Comparison of ENCODE assay signal across 8 cellular contexts in genomic region chr12:114625294-114625851, GRCh38. TPM values are rescaled to one million over a fixed set of nuclear protein-coding genes. Genes with fewer than 3 reads are reported as not detected.
DNase-seq lines count a peak whose midpoint lies in the region; ATAC-seq and TF ChIP-seq lines count a peak whose summit lies in the region.

No MANE protein-coding gene starts in this region.

- H3K9ac ChIP-seq in Loucy (ENCODE audit: low read depth, low read length, poor library complexity, severe bottlenecking), result no peak overlapping the region

- no peaks in the 10 kb centered on the region for H4K20me1 ChIP-seq in Loucy (ENCODE audit: insufficient read depth, low read length, poor library complexity, severe bottlenecking)

- TF ChIP-seq CTCF in natural killer cell (IDR thresholded peaks at IDR 0.05) (peak; percentile 29), Loucy (conservative IDR thresholded peaks at IDR 0.05; ENCODE audit: low read length) (peak; percentile 75)

- no peaks in the 10 kb centered on the region for H3F3A ChIP-seq in Loucy (ENCODE audit: low read depth)

- no peak overlapping the region for H3K27ac Mint-ChIP-seq in natural killer cell
- H3K27ac Mint-ChIP-seq in natural killer cell treated with Interleukin-12 subunit alpha and Interleukin-12 subunit beta and Interleukin-15 and Interleukin-18, amount 100 ng/mL, for 72 hours, result no peak overlapping the region
- H3K27ac Mint-ChIP-seq in activated CD4-positive, alpha-beta T cell treated with anti-CD3 and anti-CD28 coated beads, Interleukin-2, amount 10 ng/mL, durations not matched to agents 24 days and 14 days, result no peak overlapping the region

- no peaks in the 10 kb centered on the region for H3K27me3 ChIP-seq in Loucy (ENCODE audit: insufficient read depth, low read length, poor library complexity, severe bottlenecking)

- H3K36me3 Mint-ChIP-seq in natural killer cell, result no peaks in the 10 kb centered on the region
- H3K36me3 Mint-ChIP-seq in natural killer cell treated with Interleukin-12 subunit alpha and Interleukin-12 subunit beta and Interleukin-15 and Interleukin-18, amount 100 ng/mL, for 72 hours, result no peaks in the 10 kb centered on the region
- H3K36me3 Mint-ChIP-seq in activated CD4-positive, alpha-beta T cell treated with anti-CD3 and anti-CD28 coated beads, Interleukin-2, amount 10 ng/mL, durations not matched to agents 24 days and 14 days (ENCODE audit: low read depth), result no peaks in the 10 kb centered on the region

- no peaks in the 10 kb centered on the region for H3K9me2 ChIP-seq in Loucy (replicated peaks; ENCODE audit: low read depth, low read length)

- H3K4me3 ChIP-seq in Loucy (ENCODE audit: low read length, poor library complexity, severe bottlenecking), result no peak overlapping the region

- no peaks in the 10 kb centered on the region for H3K36me3 ChIP-seq in Loucy (ENCODE audit: insufficient read depth, low read length)

- H3K4me1 ChIP-seq in Loucy (ENCODE audit: insufficient read depth, low read length, poor library complexity, severe bottlenecking), result no peaks in the 10 kb centered on the region

- H3K4me3 Mint-ChIP-seq in natural killer cell, result no peak overlapping the region
- no peak overlapping the region for H3K4me3 Mint-ChIP-seq in natural killer cell treated with Interleukin-12 subunit alpha and Interleukin-12 subunit beta and Interleukin-15 and Interleukin-18, amount 100 ng/mL, for 72 hours
- no peak overlapping the region for H3K4me3 Mint-ChIP-seq in activated CD4-positive, alpha-beta T cell treated with anti-CD3 and anti-CD28 coated beads, Interleukin-2, amount 10 ng/mL, durations not matched to agents 24 days and 14 days

- peaks cover 2 to 5% of the 10 kb centered on the region in 2 donors for H3K27me3 Mint-ChIP-seq in natural killer cell (ENCODE audit: low read depth in 2 of 2)
- H3K27me3 Mint-ChIP-seq in natural killer cell treated with Interleukin-12 subunit alpha and Interleukin-12 subunit beta and Interleukin-15 and Interleukin-18, amount 100 ng/mL, for 72 hours, result peaks cover 4 to 5% of the 10 kb centered on the region in 2 donors
- H3K27me3 Mint-ChIP-seq in activated CD4-positive, alpha-beta T cell treated with anti-CD3 and anti-CD28 coated beads, Interleukin-2, amount 10 ng/mL, durations not matched to agents 24 days and 14 days, result no peaks in the 10 kb centered on the region

- no peaks in the 10 kb centered on the region for H3K9me3 Mint-ChIP-seq in natural killer cell
- no peaks in the 10 kb centered on the region for H3K9me3 Mint-ChIP-seq in natural killer cell treated with Interleukin-12 subunit alpha and Interleukin-12 subunit beta and Interleukin-15 and Interleukin-18, amount 100 ng/mL, for 72 hours
- H3K9me3 Mint-ChIP-seq in activated CD4-positive, alpha-beta T cell treated with anti-CD3 and anti-CD28 coated beads, Interleukin-2, amount 10 ng/mL, durations not matched to agents 24 days and 14 days, result no peaks in the 10 kb centered on the region

- no peak overlapping the region for H2AFZ ChIP-seq in Loucy (ENCODE audit: low read length)

- no peaks in the 10 kb centered on the region for H3K4me1 Mint-ChIP-seq in natural killer cell
- H3K4me1 Mint-ChIP-seq in natural killer cell treated with Interleukin-12 subunit alpha and Interleukin-12 subunit beta and Interleukin-15 and Interleukin-18, amount 100 ng/mL, for 72 hours (ENCODE audit: low read depth in 2 of 2), result no peaks in the 10 kb centered on the region
- H3K4me1 Mint-ChIP-seq in activated CD4-positive, alpha-beta T cell treated with anti-CD3 and anti-CD28 coated beads, Interleukin-2, amount 10 ng/mL, durations not matched to agents 24 days and 14 days, result no peaks in the 10 kb centered on the region

- intact Hi-C loops in natural killer cell (cut with micrococcal nuclease), result no loop called here
- intact Hi-C loops in activated CD4-positive, alpha-beta T cell treated with anti-CD3 and anti-CD28 coated beads, Interleukin-2, amount 10 ng/mL, durations not matched to agents 24 days and 14 days (cut with micrococcal nuclease), result no loop called here

- H3K4me2 ChIP-seq in Loucy (ENCODE audit: low read depth, low read length, poor library complexity, severe bottlenecking), result no peak overlapping the region

- no peaks in the 10 kb centered on the region for H3K79me2 ChIP-seq in Loucy (ENCODE audit: insufficient read depth, low read length)

- no peaks in the 10 kb centered on the region for H3K9me3 ChIP-seq in Loucy (ENCODE audit: insufficient read depth, low read depth, low read length)

- ATAC-seq in natural killer cell (no peak), HG03442 (IDR thresholded peaks at IDR 0.05; ENCODE audit: unreplicated experiment) (no peak), HG02623 (IDR thresholded peaks at IDR 0.05; ENCODE audit: unreplicated experiment) (no peak)
- ATAC-seq in natural killer cell treated with Interleukin-12 subunit alpha and Interleukin-12 subunit beta and Interleukin-15 and Interleukin-18, amount 100 ng/mL, for 72 hours, result no peak

- DNase-seq in natural killer cell, result no peak
- DNase-seq in natural killer cell treated with Interleukin-12 subunit alpha and Interleukin-12 subunit beta and Interleukin-15 and Interleukin-18, amount 100 ng/mL, for 72 hours (ENCODE audit: low spot score), result no peak
- peak; percentile 74 for DNase-seq in activated CD4-positive, alpha-beta T cell treated with anti-CD3 and anti-CD28 coated beads, Interleukin-2, amount 10 ng/mL, durations not matched to agents 24 days and 14 days
- peak; percentile 36 for DNase-seq in fibroblast of the conjunctiva (ENCODE audit: low read depth)
- DNase-seq in stimulated activated CD4-positive, alpha-beta T cell treated with anti-CD3 and anti-CD28 coated beads, Interleukin-12 subunit alpha, Interleukin-12 subunit beta, amount 100 ng/mL, for 48 hours (ENCODE audit: low read depth in 2 of 3, low spot score in 1 of 3), result peak; percentile 4 to 26 (median 12)

RNA-seq across cellular contexts. Expression of gene TBX3, which starts 58.6 kb away (rescaled TPM):
- total RNA-seq in natural killer cell, result under 1 TPM in 1 of 3 donors, not detected in 2; 0.05 TPM
- not detected for total RNA-seq in natural killer cell treated with Interleukin-12 subunit alpha and Interleukin-12 subunit beta and Interleukin-15 and Interleukin-18, amount 100 ng/mL, for 72 hours
- not detected in 2 replicates for total RNA-seq in activated CD4-positive, alpha-beta T cell treated with anti-CD3 and anti-CD28 coated beads, Interleukin-2, amount 10 ng/mL, durations not matched to agents 24 days and 14 days

Comparison
In these comparisons a context has a peak if more than half of its experiments do, and no peak if none do; other contexts are left out.
1. DNase-seq: peak in activated CD4-positive, alpha-beta T cell treated with anti-CD3 and anti-CD28 coated beads, Interleukin-2, amount 10 ng/mL, durations not matched to agents 24 days and 14 days (single experiment), fibroblast of the conjunctiva (single experiment) and stimulated activated CD4-positive, alpha-beta T cell treated with anti-CD3 and anti-CD28 coated beads, Interleukin-12 subunit alpha, Interleukin-12 subunit beta, amount 100 ng/mL, for 48 hours (3 of 3); none in natural killer cell (single experiment) and natural killer cell treated with Interleukin-12 subunit alpha and Interleukin-12 subunit beta and Interleukin-15 and Interleukin-18, amount 100 ng/mL, for 72 hours (single experiment).